Comparison of ENCODE assay signal across 19 cellular contexts in the genomic region with DNA sequence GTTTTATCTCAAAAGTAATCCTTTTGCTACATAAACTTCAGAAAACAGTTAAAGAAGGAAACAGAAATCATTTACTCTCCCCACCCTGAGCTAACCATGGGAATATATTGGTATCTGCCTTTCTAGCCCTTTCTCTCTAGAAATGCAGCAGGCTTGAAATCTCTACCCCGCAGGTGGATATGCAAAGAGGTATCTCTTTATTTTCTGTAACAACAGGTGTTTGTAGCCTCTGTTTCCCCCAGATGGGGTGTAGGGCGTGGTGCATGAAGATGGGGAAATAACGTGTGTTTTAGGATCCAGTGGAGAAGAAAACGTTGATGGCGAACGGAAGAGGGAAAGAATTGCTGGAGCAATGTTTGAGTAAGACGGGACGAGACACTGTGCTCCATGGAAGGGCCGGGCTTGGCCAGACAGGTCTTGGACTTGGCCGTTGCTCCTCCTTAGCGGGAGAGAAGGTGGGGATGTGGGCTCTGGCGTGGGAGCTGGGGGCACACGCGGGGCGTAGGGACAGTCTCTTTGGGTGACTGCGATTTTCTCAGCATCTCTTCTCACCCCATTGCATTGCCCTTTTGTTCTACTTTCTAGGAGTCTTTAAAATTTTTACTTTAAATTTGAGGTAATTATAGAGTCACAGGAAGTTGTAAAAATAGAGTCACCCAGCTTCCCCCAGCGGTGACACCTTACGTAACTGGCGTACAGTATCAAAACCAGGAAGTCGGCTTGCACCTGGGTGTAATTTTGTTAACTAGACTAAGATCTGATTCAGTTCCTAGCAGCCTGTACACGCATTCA.
A peak's percentile ranks its signal among the peaks of the same experiment; 100 is the strongest.
DNase-seq lines count a peak whose midpoint lies in the region; ATAC-seq and TF ChIP-seq lines count a peak whose summit lies in the region.
"Had no signal": no experiment of that assay in that cellular context is flagged by ENCODE, and none has a peak within 500 bp of the region (broad histone marks: within the 10 kb centered on the region; RNA-seq: fewer than 3 reads in every experiment).

No MANE protein-coding gene starts in this region.

- DNase-seq in Jurkat, Clone E6-1 (ENCODE audit: low read depth, low spot score): peak; percentile 10
- DNase-seq in RPMI8226 (peak; percentile 79), osteoblast (ENCODE audit: insufficient read length, low spot score, missing footprints) (peak; percentile 10)
- DNase-seq in activated CD4-positive, alpha-beta memory T cell treated with anti-CD3 and anti-CD28 coated beads, Interleukin-2, amount 10 ng/mL, durations not matched to agents 7 days and 5 days: no peak
- no peak for DNase-seq in activated naive CD8-positive, alpha-beta T cell treated with anti-CD3 and anti-CD28 coated beads, Interleukin-2, amount 50 U/mL, for 24 hours
- DNase-seq: activated CD8-positive, alpha-beta memory T cell treated with anti-CD3 and anti-CD28 coated beads, Interleukin-2, amount 50 U/mL, for 48 hours; cortex of kidney; DMS53; GOT3; immature natural killer cell; NCI-H1105 treated with DMSO at 0.1 percent for 48 hours; nephron progenitor cell; PC-3; stimulated activated CD4-positive, alpha-beta T cell treated with anti-CD3 and anti-CD28 coated beads, Interleukin-15, amount 100 ng/mL, for 24 hours; SW 1271; WERI-Rb-1 had no signal

- H3K27ac Mint-ChIP-seq in activated CD4-positive, alpha-beta memory T cell treated with anti-CD3 and anti-CD28 coated beads, Interleukin-2, amount 10 ng/mL, durations not matched to agents 7 days and 5 days: no peak overlapping the region
- H3K27ac Mint-ChIP-seq in activated naive CD8-positive, alpha-beta T cell treated with anti-CD3 and anti-CD28 coated beads, Interleukin-2, amount 50 U/mL, for 24 hours: no peak overlapping the region
- H3K27ac Mint-ChIP-seq: immature natural killer cell, nephron progenitor cell had no signal

- no peak for ATAC-seq in HG03439 (IDR thresholded peaks at IDR 0.05; ENCODE audit: unreplicated experiment)
- no peak for ATAC-seq in activated naive CD8-positive, alpha-beta T cell treated with anti-CD3 and anti-CD28 coated beads, Interleukin-2, amount 50 U/mL, for 24 hours
- ATAC-seq: PC-3 had no signal

- CTCF ChIA-PET in activated CD4-positive, alpha-beta memory T cell treated with anti-CD3 and anti-CD28 coated beads, Interleukin-2, amount 10 ng/mL, durations not matched to agents 7 days and 5 days (lab: Charles Lee): no interaction called here

- H3K9me3 Mint-ChIP-seq in activated CD4-positive, alpha-beta memory T cell treated with anti-CD3 and anti-CD28 coated beads, Interleukin-2, amount 10 ng/mL, durations not matched to agents 7 days and 5 days: no peaks in the 10 kb centered on the region
- H3K9me3 Mint-ChIP-seq in activated naive CD8-positive, alpha-beta T cell treated with anti-CD3 and anti-CD28 coated beads, Interleukin-2, amount 50 U/mL, for 24 hours: no peaks in the 10 kb centered on the region
- H3K9me3 Mint-ChIP-seq: immature natural killer cell, nephron progenitor cell had no signal

- H3K4me3 ChIP-seq in DOHH2 (ENCODE audit: low read length) (peak overlapping the region; percentile 72), osteoblast (ENCODE audit: insufficient read depth, low read length) (no peak overlapping the region)
- no peak overlapping the region for H3K4me3 ChIP-seq in Jurkat, Clone E6-1 (ENCODE audit: low read length)
- H3K4me3 ChIP-seq: lung had no signal

- H3K4me1 ChIP-seq in DOHH2 (ENCODE audit: control insufficient read depth, low read length) (peaks cover 52% of the 10 kb centered on the region), osteoblast (ENCODE audit: insufficient read depth, low read length) (no peaks in the 10 kb centered on the region)

- H3K27ac ChIP-seq in DOHH2 (ENCODE audit: low read depth, low read length) (peak overlapping the region; percentile 57), osteoblast (ENCODE audit: low read depth, low read length) (no peak overlapping the region)
- H3K27ac ChIP-seq: WERI-Rb-1 had no signal

- peaks cover 17% of the 10 kb centered on the region for H3F3A ChIP-seq in DOHH2 (ENCODE audit: control insufficient read depth, insufficient read depth)

- H3K27me3 ChIP-seq in DOHH2 (ENCODE audit: control insufficient read depth, low read length): peaks cover 68% of the 10 kb centered on the region
- peaks cover 45% of the 10 kb centered on the region for H3K27me3 ChIP-seq in osteoblast (ENCODE audit: insufficient read depth, low read length)

- no peak for TF ChIP-seq CTCF in DOHH2 (IDR thresholded peaks at IDR 0.05; ENCODE audit: low read depth, low read length, poor library complexity, severe bottlenecking)
- no peak for TF ChIP-seq CTCF in osteoblast (IDR thresholded peaks at IDR 0.05; ENCODE audit: extremely low read depth, low read depth, low read length)

- peaks cover 4% of the 10 kb centered on the region; the same call in 1 of the 2 replicates for H3K9me3 ChIP-seq in DOHH2 (ENCODE audit: control insufficient read depth, insufficient read depth, low read length)
- no peaks in the 10 kb centered on the region for H3K9me3 ChIP-seq in osteoblast (ENCODE audit: low read depth, low read length)

- H3K36me3 Mint-ChIP-seq in activated CD4-positive, alpha-beta memory T cell treated with anti-CD3 and anti-CD28 coated beads, Interleukin-2, amount 10 ng/mL, durations not matched to agents 7 days and 5 days (ENCODE audit: low read depth): no peaks in the 10 kb centered on the region
- H3K36me3 Mint-ChIP-seq in activated naive CD8-positive, alpha-beta T cell treated with anti-CD3 and anti-CD28 coated beads, Interleukin-2, amount 50 U/mL, for 24 hours (ENCODE audit: low read depth): no peaks in the 10 kb centered on the region
- H3K36me3 Mint-ChIP-seq: immature natural killer cell had no signal

- H3K4me2 ChIP-seq in DOHH2 (ENCODE audit: low read length) (peak overlapping the region; percentile 95), osteoblast (ENCODE audit: insufficient read depth, low read length) (no peak overlapping the region)

- H3K4me1 Mint-ChIP-seq in activated CD4-positive, alpha-beta memory T cell treated with anti-CD3 and anti-CD28 coated beads, Interleukin-2, amount 10 ng/mL, durations not matched to agents 7 days and 5 days: peaks cover 2% of the 10 kb centered on the region
- H3K4me1 Mint-ChIP-seq in activated naive CD8-positive, alpha-beta T cell treated with anti-CD3 and anti-CD28 coated beads, Interleukin-2, amount 50 U/mL, for 24 hours: peaks cover 3% of the 10 kb centered on the region

- H4K20me1 ChIP-seq in DOHH2 (ENCODE audit: control insufficient read depth, insufficient read depth, low read depth, low read length): peaks cover 4% of the 10 kb centered on the region; the same call in 1 of the 2 replicates
- no peaks in the 10 kb centered on the region for H4K20me1 ChIP-seq in osteoblast (ENCODE audit: insufficient read depth, low read length)

- H3K27me3 Mint-ChIP-seq in activated CD4-positive, alpha-beta memory T cell treated with anti-CD3 and anti-CD28 coated beads, Interleukin-2, amount 10 ng/mL, durations not matched to agents 7 days and 5 days: peaks cover 8% of the 10 kb centered on the region
- peaks cover 5% of the 10 kb centered on the region for H3K27me3 Mint-ChIP-seq in activated naive CD8-positive, alpha-beta T cell treated with anti-CD3 and anti-CD28 coated beads, Interleukin-2, amount 50 U/mL, for 24 hours

- no peaks in the 10 kb centered on the region for H3K9me2 ChIP-seq in DOHH2 (replicated peaks; ENCODE audit: control insufficient read depth, low read length)

- H3K4me3 Mint-ChIP-seq in activated CD4-positive, alpha-beta memory T cell treated with anti-CD3 and anti-CD28 coated beads, Interleukin-2, amount 10 ng/mL, durations not matched to agents 7 days and 5 days: no peak overlapping the region
- H3K4me3 Mint-ChIP-seq in activated naive CD8-positive, alpha-beta T cell treated with anti-CD3 and anti-CD28 coated beads, Interleukin-2, amount 50 U/mL, for 24 hours: no peak overlapping the region
- H3K4me3 Mint-ChIP-seq: immature natural killer cell, nephron progenitor cell had no signal

- POLR2A ChIA-PET in activated CD4-positive, alpha-beta memory T cell treated with anti-CD3 and anti-CD28 coated beads, Interleukin-2, amount 10 ng/mL, durations not matched to agents 7 days and 5 days (lab: Charles Lee): interaction anchor here (1.2 kb wide), 1 partner anchor 11 kb away, joined by 3 read pairs; no protein-coding TSS in a partner anchor

- H2AFZ ChIP-seq in osteoblast (ENCODE audit: low read length): no peak overlapping the region

- H3K36me3 ChIP-seq in DOHH2 (ENCODE audit: control insufficient read depth, low read length): no peaks in the 10 kb centered on the region
- H3K36me3 ChIP-seq in osteoblast (ENCODE audit: insufficient read depth, low read length): no peaks in the 10 kb centered on the region
- H3K36me3 ChIP-seq: WERI-Rb-1 had no signal

- no peaks in the 10 kb centered on the region for H3K79me2 ChIP-seq in DOHH2 (ENCODE audit: control insufficient read depth, low read length)
- H3K79me2 ChIP-seq in osteoblast (ENCODE audit: insufficient read depth, low read length): no peaks in the 10 kb centered on the region

Comparison
In these comparisons a context has a peak if more than half of its experiments do, and no peak if none do; other contexts are left out.
1. DNase-seq: peak in Jurkat, Clone E6-1 (single experiment), RPMI8226 (single experiment) and osteoblast (single experiment); none in activated CD4-positive, alpha-beta memory T cell treated with anti-CD3 and anti-CD28 coated beads, Interleukin-2, amount 10 ng/mL, durations not matched to agents 7 days and 5 days (single experiment) and activated naive CD8-positive, alpha-beta T cell treated with anti-CD3 and anti-CD28 coated beads, Interleukin-2, amount 50 U/mL, for 24 hours (single experiment).